In the genomic region with DNA sequence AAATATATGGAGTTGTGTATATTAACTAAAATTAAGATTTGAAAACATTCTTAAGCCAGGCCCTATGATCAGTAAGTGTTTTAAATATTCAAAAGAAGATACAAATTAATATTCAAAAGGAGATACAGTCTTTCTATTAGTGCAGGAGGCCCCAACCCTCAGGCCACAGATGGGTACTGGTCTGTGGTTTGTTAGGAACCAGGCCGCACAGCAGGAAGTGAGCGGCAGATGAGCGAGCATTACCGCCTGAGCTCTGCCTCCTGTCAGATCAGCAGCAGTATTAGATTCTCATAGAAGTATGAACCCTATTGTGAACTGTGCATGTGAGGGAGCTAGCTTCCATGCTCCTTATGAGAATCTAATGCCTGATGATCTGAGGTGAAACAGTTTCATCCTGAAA, we compare ENCODE assay signal across 11 cellular contexts.
A peak's percentile ranks its signal among the peaks of the same experiment; 100 is the strongest.
DNase-seq lines count a peak whose midpoint lies in the region; ATAC-seq, FAIRE-seq and TF ChIP-seq lines count a peak whose summit lies in the region.
"Had no signal": no experiment of that assay in that cellular context is flagged by ENCODE, and none has a peak within 500 bp of the region (broad histone marks: within the 10 kb centered on the region; RNA-seq: fewer than 3 reads in every experiment).

No MANE protein-coding gene starts in this region.

- H3K4me3 Mint-ChIP-seq in CD4-positive, alpha-beta T cell, result peak overlapping the region; percentile 62

- no peaks in the 10 kb centered on the region for H3K9me3 Mint-ChIP-seq in CD4-positive, alpha-beta T cell

- no peak for TF ChIP-seq CTCF in CD4-positive, alpha-beta T cell (IDR thresholded peaks at IDR 0.05)
- no peak for TF ChIP-seq CTCF in body of pancreas (IDR thresholded peaks at IDR 0.05)

- H3K36me3 Mint-ChIP-seq in CD4-positive, alpha-beta T cell (ENCODE audit: low read depth), result no peaks in the 10 kb centered on the region

- no peaks in the 10 kb centered on the region for H3K27me3 Mint-ChIP-seq in CD4-positive, alpha-beta T cell

- CTCF ChIA-PET in CD4-positive, alpha-beta T cell (lab: Charles Lee), result interaction anchor here (1.0 kb wide), 1 partner anchor 242 kb away, joined by 3 read pairs; no protein-coding TSS in a partner anchor

- TF ChIP-seq POLR2A in body of pancreas (IDR thresholded peaks at IDR 0.05), result no peak

- DNase-seq in CD4-positive, alpha-beta T cell, result peak in 8 of 10 experiments; percentile 19 to 45 (median 35)
- DNase-seq in T-helper 2 cell (peak in 3 of 5 experiments; percentile 20 to 79 (median 29)), NCI-H524 treated with DMSO at 0.1 percent for 48 hours (lab: John Stamatoyannopoulos, UW) (no peak), NCI-H446 (lab: John Stamatoyannopoulos, UW) (no peak), urothelium cell line (ENCODE audit: low spot score) (no peak), body of pancreas (no peak)
- peak; percentile 18 for DNase-seq in effector CD4-positive, alpha-beta T cell
- DNase-seq: right lobe of liver, tibial artery had no signal

- H3K9me3 ChIP-seq in CD4-positive, alpha-beta T cell (ENCODE audit: control insufficient read depth, low read length), result no peaks in the 10 kb centered on the region
- no peaks in the 10 kb centered on the region for H3K9me3 ChIP-seq in body of pancreas
- H3K9me3 ChIP-seq: right lobe of liver, tibial artery had no signal

- no peak for FAIRE-seq in urothelium cell line (lab: Jason Lieb, UNC)
- FAIRE-seq: endothelial cell of umbilical vein had no signal

- H3K27ac ChIP-seq in CD4-positive, alpha-beta T cell (ENCODE audit: low read depth, low read length), result no peak overlapping the region
- no peak overlapping the region for H3K27ac ChIP-seq in body of pancreas
- H3K27ac ChIP-seq: right lobe of liver, tibial artery had no signal

- H3K27ac Mint-ChIP-seq in CD4-positive, alpha-beta T cell, result peak overlapping the region; percentile 73

- H3K4me1 ChIP-seq in body of pancreas, result peaks cover 14% of the 10 kb centered on the region

- no peaks in the 10 kb centered on the region for H3K27me3 ChIP-seq in CD4-positive, alpha-beta T cell (ENCODE audit: control insufficient read depth, insufficient read depth, low read length)
- H3K27me3 ChIP-seq in body of pancreas, result no peaks in the 10 kb centered on the region
- H3K27me3 ChIP-seq: right lobe of liver, tibial artery had no signal

- H3K4me3 ChIP-seq in body of pancreas, result no peak overlapping the region
- H3K4me3 ChIP-seq: right lobe of liver, tibial artery had no signal

- no peaks in the 10 kb centered on the region for H3K36me3 ChIP-seq in body of pancreas (replicated peaks in 1 of 2; ENCODE audit: insufficient read depth in 1 of 2, low read depth in 2 of 2)
- H3K36me3 ChIP-seq: right lobe of liver, tibial artery had no signal

- POLR2A ChIA-PET in CD4-positive, alpha-beta T cell (lab: Charles Lee), result interaction anchor here (1.2 to 2.3 kb wide), 3 partner anchors 45 to 246 kb away, joined by 3 to 8 read pairs (median 8); no protein-coding TSS in a partner anchor

- intact Hi-C loops in CD4-positive, alpha-beta T cell (cut with DNase I, micrococcal nuclease), result loop anchor here in 1 of 2 experiments (5.0 kb wide), 2 partner anchors 49 to 126 kb away; no protein-coding TSS in a partner anchor
- intact Hi-C loops in body of pancreas (cut with DNase I), result no loop called here

- ATAC-seq in CD4-positive, alpha-beta T cell (ENCODE audit: poor library complexity), result peak; percentile 55
- ATAC-seq in HG02571 (IDR thresholded peaks at IDR 0.05; ENCODE audit: unreplicated experiment), result peak; percentile 57
- ATAC-seq in body of pancreas, result no peak
- ATAC-seq: right lobe of liver had no signal

- peaks cover 72% of the 10 kb centered on the region for H3K4me1 Mint-ChIP-seq in CD4-positive, alpha-beta T cell (ENCODE audit: low read depth)

- 83 to 91% methylated on average over 4 of the region's 4 CpGs for WGBS in body of pancreas, 2 donors

Comparison
In these comparisons a context has a peak if more than half of its experiments do, and no peak if none do; other contexts are left out.
1. DNase-seq: peak in CD4-positive, alpha-beta T cell (8 of 10), T-helper 2 cell (3 of 5) and effector CD4-positive, alpha-beta T cell (single experiment); none in NCI-H524 treated with DMSO at 0.1 percent for 48 hours (single experiment), NCI-H446 (0 of 2), urothelium cell line (single experiment) and body of pancreas (0 of 4).